ENCODE assay signal across 8 cellular contexts in the genomic region with DNA sequence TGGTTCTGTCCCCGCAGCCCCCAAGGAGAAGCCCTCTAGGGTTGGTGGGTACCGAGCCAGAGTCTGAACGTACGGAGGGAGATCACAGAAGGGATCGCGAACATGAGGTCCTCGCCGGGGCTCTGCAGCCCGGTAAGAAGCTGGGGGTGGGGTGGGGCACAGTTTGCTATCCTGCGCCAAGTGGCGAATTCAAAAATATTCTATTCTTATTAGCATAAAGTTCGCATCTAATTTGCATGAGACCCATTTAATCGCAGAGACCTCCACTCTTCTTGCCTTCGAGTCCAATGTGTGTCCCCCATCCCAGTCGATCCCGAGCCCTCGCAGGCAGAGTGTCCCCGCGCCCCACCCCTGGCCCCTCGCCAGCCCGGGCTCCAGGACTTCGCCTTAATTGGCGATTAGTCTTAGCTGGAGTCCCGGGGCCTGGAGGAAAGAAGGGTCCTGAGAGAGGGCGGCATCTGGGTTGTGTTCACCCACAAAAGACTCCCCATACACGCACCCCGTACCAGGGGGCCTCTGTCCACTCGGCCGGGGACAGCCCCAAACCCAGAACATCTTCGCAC. TPM values are rescaled to one million over a fixed set of nuclear protein-coding genes. Genes with fewer than 3 reads are reported as not detected.
A peak's percentile ranks its signal among the peaks of the same experiment; 100 is the strongest.
DNase-seq lines count a peak whose midpoint lies in the region; ATAC-seq and TF ChIP-seq lines count a peak whose summit lies in the region.

No MANE protein-coding gene starts in this region.

- H3K27me3 Mint-ChIP-seq in activated naive CD4-positive, alpha-beta T cell treated with anti-CD3 and anti-CD28 coated beads for 36 hours (ENCODE audit: low read depth), result peaks cover 16% of the 10 kb centered on the region

- H3K27ac Mint-ChIP-seq in activated naive CD4-positive, alpha-beta T cell treated with anti-CD3 and anti-CD28 coated beads for 36 hours, result no peak overlapping the region

- CTCF ChIA-PET in activated naive CD4-positive, alpha-beta T cell treated with anti-CD3 and anti-CD28 coated beads for 36 hours (lab: Charles Lee), result interaction anchor here (0.6 to 1.6 kb wide), 4 partner anchors 10 to 30 kb away, joined by 3 to 12 read pairs (median 6); no protein-coding TSS in a partner anchor

- H3K27ac ChIP-seq in colonic mucosa (peak overlapping the region; percentile 60), uterus (peak overlapping the region; percentile 93 to 94)

- H3K9ac ChIP-seq in colonic mucosa (ENCODE audit: low read depth in 2 of 2, low read length in 2 of 2), result peak overlapping the region; percentile 35 to 63

- no peaks in the 10 kb centered on the region for H3K4me1 ChIP-seq in colonic mucosa
- H3K4me1 ChIP-seq in uterus, result no peaks in the 10 kb centered on the region

- intact Hi-C loops in activated naive CD4-positive, alpha-beta T cell treated with anti-CD3 and anti-CD28 coated beads for 36 hours (cut with micrococcal nuclease), result loop anchor here (1.0 to 2.0 kb wide), 2 partner anchors 19 to 22 kb away; a partner anchor contains a TSS
- intact Hi-C loops in colonic mucosa (cut with DNase I), result no loop called here
- intact Hi-C loops in uterus (cut with DNase I; ENCODE audit: low total_unique reads), result no loop called here

- H3K4me1 Mint-ChIP-seq in activated naive CD4-positive, alpha-beta T cell treated with anti-CD3 and anti-CD28 coated beads for 36 hours (ENCODE audit: low read depth), result peaks cover 12% of the 10 kb centered on the region

- H3K27me3 ChIP-seq in colonic mucosa (peaks cover 24% of the 10 kb centered on the region), uterus (no peaks in the 10 kb centered on the region)

- no peaks in the 10 kb centered on the region for H3K36me3 Mint-ChIP-seq in activated naive CD4-positive, alpha-beta T cell treated with anti-CD3 and anti-CD28 coated beads for 36 hours (ENCODE audit: low read depth)

- no peak for DNase-seq in activated naive CD4-positive, alpha-beta T cell treated with anti-CD3 and anti-CD28 coated beads for 36 hours
- DNase-seq in activated naive CD4-positive, alpha-beta T cell treated with anti-CD3 and anti-CD28 coated beads, Interleukin-2, amount 50 U/mL, for 16 hours, result no peak
- DNase-seq in colonic mucosa, result peak; percentile 45
- peak; percentile 90 for DNase-seq in mesenteric fat pad (ENCODE audit: low spot score)
- DNase-seq in uterus, result peak; percentile 78 to 79
- no peak for DNase-seq in GM03348 (ENCODE audit: low spot score)
- DNase-seq in ACHN, result no peak

- H3K36me3 ChIP-seq in colonic mucosa (no peaks in the 10 kb centered on the region), uterus (no peaks in the 10 kb centered on the region)

- in situ Hi-C loops in ACHN (cut with HindIII; ENCODE audit: low pct_ligation_motif_present, low pct_unique_long_range_greater_than_20kb, low sequenced_read_pairs), result no loop called here

- peak overlapping the region; percentile 45 for H3K4me3 ChIP-seq in colonic mucosa
- peak overlapping the region; percentile 70 to 81 for H3K4me3 ChIP-seq in uterus

- H3K4me3 Mint-ChIP-seq in activated naive CD4-positive, alpha-beta T cell treated with anti-CD3 and anti-CD28 coated beads for 36 hours, result peak overlapping the region; percentile 60

- H3K9me3 ChIP-seq in colonic mucosa (no peaks in the 10 kb centered on the region), uterus (no peaks in the 10 kb centered on the region)

- no peak for TF ChIP-seq CTCF in colonic mucosa (IDR thresholded peaks at IDR 0.05)
- TF ChIP-seq CTCF in uterus (IDR thresholded peaks at IDR 0.05), result no peak

- TF ChIP-seq POLR2A in uterus (IDR thresholded peaks at IDR 0.05), result no peak

- no peak for ATAC-seq in HG02973 (IDR thresholded peaks at IDR 0.05; ENCODE audit: unreplicated experiment)

- H3K9me3 Mint-ChIP-seq in activated naive CD4-positive, alpha-beta T cell treated with anti-CD3 and anti-CD28 coated beads for 36 hours, result no peaks in the 10 kb centered on the region

RNA-seq across cellular contexts. Expression of a gene that starts 0.6 kb away (rescaled TPM):
- total RNA-seq in activated naive CD4-positive, alpha-beta T cell treated with anti-CD3 and anti-CD28 coated beads for 36 hours, result 1 to 10 TPM; 1.4 to 1.5 TPM
- total RNA-seq in colonic mucosa (10 to 100 TPM in 1 of 2 donors, 1 to 10 TPM in 1; 2.4 to 12.8 TPM), mesenteric fat pad (12.8 TPM), uterus (100 to 1,000 TPM in 1 of 4 donors, 10 to 100 TPM in 3; 52.9 to 205 (median 85.6) TPM)

RNA-seq across cellular contexts. Expression of a gene that starts 6.0 kb away (rescaled TPM):
- 10 to 100 TPM; 15.8 to 16.2 TPM for total RNA-seq in activated naive CD4-positive, alpha-beta T cell treated with anti-CD3 and anti-CD28 coated beads for 36 hours
- total RNA-seq in colonic mucosa (1 to 10 TPM; 3.4 to 7.4 TPM), mesenteric fat pad (7.2 TPM), uterus (10 to 100 TPM; 17.6 to 82.5 (median 40.9) TPM)

RNA-seq across cellular contexts. Expression of a gene that starts 19.6 kb away (rescaled TPM):
- 10 to 100 TPM; 11.8 to 12.7 TPM for total RNA-seq in activated naive CD4-positive, alpha-beta T cell treated with anti-CD3 and anti-CD28 coated beads for 36 hours
- 10 to 100 TPM; 43.6 to 60.2 TPM for total RNA-seq in colonic mucosa
- total RNA-seq in mesenteric fat pad, result 14.3 TPM
- total RNA-seq in uterus, result 10 to 100 TPM in 3 of 4 donors, 1 to 10 TPM in 1; 2.6 to 29.3 (median 18.8) TPM

RNA-seq across cellular contexts. Expression of a gene that starts 22.4 kb away (rescaled TPM):
- total RNA-seq in activated naive CD4-positive, alpha-beta T cell treated with anti-CD3 and anti-CD28 coated beads for 36 hours, result 1 to 10 TPM; 1.4 to 1.8 TPM
- under 1 TPM; 0.32 to 0.88 TPM for total RNA-seq in colonic mucosa
- 2.7 TPM for total RNA-seq in mesenteric fat pad
- total RNA-seq in uterus, result 10 to 100 TPM in 1 of 4 donors, 1 to 10 TPM in 3; 2.9 to 14.1 (median 3.9) TPM

Comparison
In these comparisons a context has a peak if more than half of its experiments do, and no peak if none do; other contexts are left out.
1. DNase-seq: peak in colonic mucosa (single experiment), mesenteric fat pad (single experiment) and uterus (2 of 2); none in activated naive CD4-positive, alpha-beta T cell treated with anti-CD3 and anti-CD28 coated beads for 36 hours (single experiment), activated naive CD4-positive, alpha-beta T cell treated with anti-CD3 and anti-CD28 coated beads, Interleukin-2, amount 50 U/mL, for 16 hours (single experiment), GM03348 (single experiment) and ACHN (single experiment).